In the genomic region with DNA sequence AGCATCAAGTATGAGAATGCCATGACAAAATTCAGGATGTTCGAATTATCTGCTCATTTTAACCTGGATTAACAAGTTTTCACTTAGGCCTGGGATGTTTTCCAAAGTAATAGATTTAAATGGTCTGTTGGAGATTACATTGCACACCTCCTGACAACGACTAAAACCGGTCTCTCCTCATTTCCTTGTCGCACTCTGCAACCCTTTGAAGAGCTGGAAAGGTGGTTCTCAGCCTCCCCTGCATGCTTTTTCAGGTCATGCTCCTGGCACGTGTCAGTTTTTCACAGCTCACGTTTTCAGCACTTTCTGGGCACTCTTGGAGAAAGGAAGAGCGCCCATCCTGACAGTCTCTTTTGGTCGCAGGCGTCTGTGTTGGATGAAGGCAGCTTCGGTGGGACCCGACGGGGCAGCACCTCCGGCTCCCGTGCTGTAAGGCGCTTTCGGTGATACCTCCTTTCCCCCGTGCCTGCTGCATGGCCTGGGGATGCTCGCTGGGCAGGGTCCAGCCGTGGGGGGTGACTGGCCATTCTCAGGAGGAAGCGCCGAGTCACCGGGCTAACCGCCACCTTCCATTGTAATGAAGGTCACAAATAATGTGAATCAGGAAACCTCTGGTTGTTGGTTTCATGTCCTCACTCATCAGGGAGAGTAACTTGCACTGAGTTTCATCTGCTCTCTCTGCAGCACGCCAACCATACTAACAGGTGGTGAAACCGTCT, we compare ENCODE assay signal across 18 cellular contexts.
A peak's percentile ranks its signal among the peaks of the same experiment; 100 is the strongest.
DNase-seq lines count a peak whose midpoint lies in the region; ATAC-seq, FAIRE-seq and TF ChIP-seq lines count a peak whose summit lies in the region.
"Had no signal": no experiment of that assay in that cellular context is flagged by ENCODE, and none has a peak within 500 bp of the region (broad histone marks: within the 10 kb centered on the region; RNA-seq: fewer than 3 reads in every experiment).

No MANE protein-coding gene starts in this region.

- no peak overlapping the region for H3K27ac Mint-ChIP-seq in MCF 10A (ENCODE audit: low read depth, unreplicated experiment)
- peak overlapping the region; percentile 73 for H3K27ac Mint-ChIP-seq in mesothelial cell of epicardium
- peak overlapping the region; percentile 89 for H3K27ac Mint-ChIP-seq in type B pancreatic cell
- H3K27ac Mint-ChIP-seq: activated naive CD4-positive, alpha-beta T cell treated with anti-CD3 and anti-CD28 coated beads, Interleukin-2, amount 50 U/mL, for 72 hours had no signal

- no peak overlapping the region for H3K4me3 ChIP-seq in breast epithelium
- H3K4me3 ChIP-seq: GM12878 had no signal

- H3K4me3 Mint-ChIP-seq in MCF 10A (ENCODE audit: unreplicated experiment) (no peak overlapping the region), mesothelial cell of epicardium (no peak overlapping the region), type B pancreatic cell (peak overlapping the region; percentile 73)
- H3K4me3 Mint-ChIP-seq: natural killer cell had no signal

- CTCF ChIA-PET in MCF 10A (lab: Yijun Ruan, JAX), result interaction anchor here (1.6 to 8.2 kb wide), 3 partner anchors 9 to 63 kb away, joined by 8 to 63 read pairs (median 49); no protein-coding TSS in a partner anchor

- no peak for TF ChIP-seq POLR2A in breast epithelium (IDR thresholded peaks at IDR 0.05)
- no peak for TF ChIP-seq POLR2A in GM12892 (IDR thresholded peaks at IDR 0.05; ENCODE audit: low read depth, low read length)

- H3K9me3 Mint-ChIP-seq in MCF 10A (ENCODE audit: unreplicated experiment) (no peaks in the 10 kb centered on the region), mesothelial cell of epicardium (no peaks in the 10 kb centered on the region), type B pancreatic cell (no peaks in the 10 kb centered on the region)
- H3K9me3 Mint-ChIP-seq: activated naive CD4-positive, alpha-beta T cell treated with anti-CD3 and anti-CD28 coated beads, Interleukin-2, amount 50 U/mL, for 72 hours; natural killer cell had no signal

- ATAC-seq in GM21526 (IDR thresholded peaks at IDR 0.05; ENCODE audit: low FRiP score, unreplicated experiment), result no peak
- ATAC-seq: activated naive CD4-positive, alpha-beta T cell treated with anti-CD3 and anti-CD28 coated beads, Interleukin-2, amount 50 U/mL, for 72 hours; GM12878; natural killer cell had no signal

- H3K4me1 Mint-ChIP-seq in MCF 10A (ENCODE audit: insufficient read depth, unreplicated experiment) (peaks cover 38% of the 10 kb centered on the region), mesothelial cell of epicardium (peaks cover 61% of the 10 kb centered on the region), type B pancreatic cell (ENCODE audit: unreplicated experiment) (peaks cover 44% of the 10 kb centered on the region)

- no peaks in the 10 kb centered on the region for H3K9me3 ChIP-seq in breast epithelium

- FAIRE-seq in GM12892 (lab: Jason Lieb, UNC), result no peak
- FAIRE-seq: GM12878, GM19239 had no signal

- peak overlapping the region; percentile 84 to 86 for H3K27ac ChIP-seq in breast epithelium
- H3K27ac ChIP-seq: HL-60 had no signal

- intact Hi-C loops in breast epithelium (cut with DNase I; ENCODE audit: low total_unique reads) (loop anchor here (5.0 kb wide), 1 partner anchor 38 kb away; no protein-coding TSS in a partner anchor), MCF 10A (cut with micrococcal nuclease) (no loop called here)

- no peaks in the 10 kb centered on the region for H3K27me3 Mint-ChIP-seq in MCF 10A (ENCODE audit: insufficient read depth, unreplicated experiment)
- H3K27me3 Mint-ChIP-seq in mesothelial cell of epicardium (ENCODE audit: low read depth), result no peaks in the 10 kb centered on the region
- H3K27me3 Mint-ChIP-seq in type B pancreatic cell, result no peaks in the 10 kb centered on the region

- POLR2A ChIA-PET in MCF 10A (lab: Yijun Ruan, JAX), result interaction anchor here (0.8 to 15.3 kb wide), 3 partner anchors 10 to 72 kb away, joined by 3 to 148 read pairs (median 6); no protein-coding TSS in a partner anchor

- H3K36me3 ChIP-seq in breast epithelium, result no peaks in the 10 kb centered on the region

- peaks cover 0 to 15% of the 10 kb centered on the region in 2 donors for H3K4me1 ChIP-seq in breast epithelium

- TF ChIP-seq CTCF in breast epithelium (IDR thresholded peaks at IDR 0.05), result no peak
- TF ChIP-seq CTCF in MCF 10A (IDR thresholded peaks at IDR 0.05; ENCODE audit: unreplicated experiment), result no peak
- TF ChIP-seq CTCF in mesothelial cell of epicardium (IDR thresholded peaks at IDR 0.05; ENCODE audit: unreplicated experiment), result no peak
- TF ChIP-seq CTCF in type B pancreatic cell (conservative IDR thresholded peaks at IDR 0.05), result no peak

- no TSS peak for BruUV-seq in MCF 10A (replicated peaks; lab: Mats Ljungman, UMichigan)

- DNase-seq in breast epithelium (ENCODE audit: low spot score in 2 of 2) (no peak), MCF 10A (ENCODE audit: unreplicated experiment) (no peak), dermis microvascular lymphatic vessel endothelial cell (ENCODE audit: low read depth in 2 of 2) (peak; percentile 75 to 90), mesothelial cell of epicardium (ENCODE audit: low spot score in 2 of 2, unreplicated experiment in 2 of 2) (no peak), type B pancreatic cell (ENCODE audit: extremely low spot score, unreplicated experiment) (no peak), GM12892 (ENCODE audit: insufficient read length) (no peak), NCI-H1694 (lab: John Stamatoyannopoulos, UW) (no peak)
- DNase-seq: activated CD4-positive, alpha-beta T cell treated with anti-CD3 and anti-CD28 coated beads, Interleukin-2, amount 50 U/mL, for 1 hour; cerebellar nuclear complex; DMS53; natural killer cell; NCI-H2171; T-helper 1 cell had no signal

- H3K36me3 Mint-ChIP-seq in MCF 10A (ENCODE audit: insufficient read depth, unreplicated experiment) (peaks cover 38% of the 10 kb centered on the region), mesothelial cell of epicardium (peaks cover 3% of the 10 kb centered on the region), type B pancreatic cell (peaks cover 11% of the 10 kb centered on the region)
- H3K36me3 Mint-ChIP-seq: natural killer cell had no signal

- H3K27me3 ChIP-seq in breast epithelium, result no peaks in the 10 kb centered on the region

Comparison
In these comparisons a context has a peak if more than half of its experiments do, and no peak if none do; other contexts are left out.
1. DNase-seq: peak in dermis microvascular lymphatic vessel endothelial cell (2 of 2); none in breast epithelium (0 of 2), MCF 10A (single experiment), mesothelial cell of epicardium (0 of 2), type B pancreatic cell (single experiment), GM12892 (single experiment) and NCI-H1694 (single experiment).